ENCODE assay signal across 9 cellular contexts in genomic region chr2:191811807-191812602, GRCh38. TPM values are rescaled to one million over a fixed set of nuclear protein-coding genes. Genes with fewer than 3 reads are reported as not detected.
A peak's percentile ranks its signal among the peaks of the same experiment; 100 is the strongest.
DNase-seq lines count a peak whose midpoint lies in the region; ATAC-seq and TF ChIP-seq lines count a peak whose summit lies in the region.
"Had no signal": no experiment of that assay in that cellular context is flagged by ENCODE, and none has a peak within 500 bp of the region (broad histone marks: within the 10 kb centered on the region; RNA-seq: fewer than 3 reads in every experiment).

No MANE protein-coding gene starts in this region.

- no peaks in the 10 kb centered on the region for H3K27me3 ChIP-seq in GM23338 (ENCODE audit: insufficient read depth)
- no peaks in the 10 kb centered on the region for H3K27me3 ChIP-seq in SJSA1 (replicated peaks)

- no peaks in the 10 kb centered on the region for H3K4me1 ChIP-seq in GM23338 (ENCODE audit: insufficient read depth)
- 0 out of 2 replicates have a peak, but pooled peaks cover 3% of the 10 kb centered on the region for H3K4me1 ChIP-seq in SJSA1 (replicated peaks)

- intact Hi-C loops in MCF 10A (cut with micrococcal nuclease), result loop anchor here (1.0 kb wide), 7 partner anchors 33 to 474 kb away; no protein-coding TSS in a partner anchor

- no peak overlapping the region for H3K4me3 ChIP-seq in GM23338
- H3K4me3 ChIP-seq in SJSA1, result no peak overlapping the region

- H3K4me3 Mint-ChIP-seq in GM23338, result no peak overlapping the region
- no peak overlapping the region for H3K4me3 Mint-ChIP-seq in MCF 10A (ENCODE audit: unreplicated experiment)
- H3K4me3 Mint-ChIP-seq: CD4-positive, CD25-positive, alpha-beta regulatory T cell had no signal

- H3K36me3 ChIP-seq in GM23338 (ENCODE audit: insufficient read depth), result no peaks in the 10 kb centered on the region
- no peaks in the 10 kb centered on the region for H3K36me3 ChIP-seq in SJSA1

- H3K36me3 Mint-ChIP-seq in GM23338 (ENCODE audit: low read depth) (no peaks in the 10 kb centered on the region), MCF 10A (ENCODE audit: insufficient read depth, unreplicated experiment) (no peaks in the 10 kb centered on the region)
- H3K36me3 Mint-ChIP-seq: CD4-positive, CD25-positive, alpha-beta regulatory T cell had no signal

- POLR2A ChIA-PET in MCF 10A (lab: Yijun Ruan, JAX), result interaction anchor here (0.6 to 2.7 kb wide), 11 partner anchors 35 to 351 kb away, joined by 3 to 25 read pairs (median 3); partner anchors contain the start of gene CAVIN2

- TF ChIP-seq CTCF in GM23338 (conservative IDR thresholded peaks at IDR 0.05; ENCODE audit: low read depth in 2 of 2) (peak; percentile 91 to 94), LNCAP (IDR thresholded peaks at IDR 0.05) (peak; percentile 78), MCF 10A (IDR thresholded peaks at IDR 0.05; ENCODE audit: unreplicated experiment) (peak; percentile 76)

- peaks cover 2% of the 10 kb centered on the region for H3K27me3 Mint-ChIP-seq in GM23338 (ENCODE audit: insufficient read depth, low read depth, poor library complexity)
- no peaks in the 10 kb centered on the region for H3K27me3 Mint-ChIP-seq in MCF 10A (ENCODE audit: insufficient read depth, unreplicated experiment)

- ATAC-seq in GM23338, result peak; percentile 81

- no peak overlapping the region for H3K4me2 ChIP-seq in GM23338

- 0 out of 3 replicates have a peak, but pooled peaks cover 2% of the 10 kb centered on the region for H3K4me1 Mint-ChIP-seq in GM23338
- H3K4me1 Mint-ChIP-seq in MCF 10A (ENCODE audit: insufficient read depth, unreplicated experiment), result no peaks in the 10 kb centered on the region
- H3K4me1 Mint-ChIP-seq: CD4-positive, CD25-positive, alpha-beta regulatory T cell had no signal

- H3K27ac Mint-ChIP-seq in GM23338, result no peak overlapping the region
- H3K27ac Mint-ChIP-seq in MCF 10A (ENCODE audit: low read depth, unreplicated experiment), result no peak overlapping the region
- H3K27ac Mint-ChIP-seq: CD4-positive, CD25-positive, alpha-beta regulatory T cell had no signal

- H3F3A ChIP-seq in GM23338 (replicated peaks; ENCODE audit: low read depth), result no peaks in the 10 kb centered on the region

- H3K27ac ChIP-seq in GM23338 (ENCODE audit: low read depth), result no peak overlapping the region
- H3K27ac ChIP-seq in SJSA1, result no peak overlapping the region

- peak overlapping the region; percentile 84; the same call in 1 of the 2 replicates for H2AFZ ChIP-seq in GM23338

- DNase-seq in NCI-H2029 (lab: John Stamatoyannopoulos, UW) (peak; percentile 33), NCI-H2029 treated with DMSO at 0.1 percent for 48 hours (lab: John Stamatoyannopoulos, UW) (no peak), GM23338 (ENCODE audit: low spot score) (peak; percentile 70), SJSA1 (ENCODE audit: low read depth in 1 of 2, low spot score in 2 of 2) (peak; percentile 53 to 63), MCF 10A (ENCODE audit: unreplicated experiment) (peak; percentile 72), inferior parietal cortex (ENCODE audit: extremely low spot score) (peak; percentile 94)
- peak; percentile 10 for DNase-seq in stimulated activated CD4-positive, alpha-beta T cell treated with anti-CD3 and anti-CD28 coated beads, Interleukin-12 subunit alpha, Interleukin-12 subunit beta, amount 100 ng/mL, for 4 hours

- H4K20me1 ChIP-seq in GM23338 (replicated peaks; ENCODE audit: insufficient read depth), result no peaks in the 10 kb centered on the region

- no peaks in the 10 kb centered on the region for H3K79me2 ChIP-seq in GM23338 (replicated peaks; ENCODE audit: insufficient read depth)

- H3K9me3 ChIP-seq in SJSA1 (replicated peaks), result no peaks in the 10 kb centered on the region

- CTCF ChIA-PET in MCF 10A (lab: Yijun Ruan, JAX), result interaction anchor here (0.7 to 9.6 kb wide), 75 partner anchors 9 to 929 kb away, joined by 3 to 342 read pairs (median 4); partner anchors contain the start of gene CAVIN2

- BruUV-seq in MCF 10A (replicated peaks; lab: Mats Ljungman, UMichigan), result no TSS peak

- no peaks in the 10 kb centered on the region for H3K9me2 ChIP-seq in GM23338 (ENCODE audit: insufficient read depth)

- H3K9me3 Mint-ChIP-seq in GM23338, result no peaks in the 10 kb centered on the region; the same call in 2 of the 3 replicates
- no peaks in the 10 kb centered on the region for H3K9me3 Mint-ChIP-seq in MCF 10A (ENCODE audit: unreplicated experiment)
- H3K9me3 Mint-ChIP-seq: CD4-positive, CD25-positive, alpha-beta regulatory T cell had no signal

TF ChIP-seq in GM23338, 12 proteins besides CTCF, POLR2A, EP300 and RAD21 (continues in another document):
- no peak for TF ChIP-seq ZNF114 (CRISPR knock-in tag; IDR thresholded peaks at IDR 0.05)
- TF ChIP-seq, protein P1, sequence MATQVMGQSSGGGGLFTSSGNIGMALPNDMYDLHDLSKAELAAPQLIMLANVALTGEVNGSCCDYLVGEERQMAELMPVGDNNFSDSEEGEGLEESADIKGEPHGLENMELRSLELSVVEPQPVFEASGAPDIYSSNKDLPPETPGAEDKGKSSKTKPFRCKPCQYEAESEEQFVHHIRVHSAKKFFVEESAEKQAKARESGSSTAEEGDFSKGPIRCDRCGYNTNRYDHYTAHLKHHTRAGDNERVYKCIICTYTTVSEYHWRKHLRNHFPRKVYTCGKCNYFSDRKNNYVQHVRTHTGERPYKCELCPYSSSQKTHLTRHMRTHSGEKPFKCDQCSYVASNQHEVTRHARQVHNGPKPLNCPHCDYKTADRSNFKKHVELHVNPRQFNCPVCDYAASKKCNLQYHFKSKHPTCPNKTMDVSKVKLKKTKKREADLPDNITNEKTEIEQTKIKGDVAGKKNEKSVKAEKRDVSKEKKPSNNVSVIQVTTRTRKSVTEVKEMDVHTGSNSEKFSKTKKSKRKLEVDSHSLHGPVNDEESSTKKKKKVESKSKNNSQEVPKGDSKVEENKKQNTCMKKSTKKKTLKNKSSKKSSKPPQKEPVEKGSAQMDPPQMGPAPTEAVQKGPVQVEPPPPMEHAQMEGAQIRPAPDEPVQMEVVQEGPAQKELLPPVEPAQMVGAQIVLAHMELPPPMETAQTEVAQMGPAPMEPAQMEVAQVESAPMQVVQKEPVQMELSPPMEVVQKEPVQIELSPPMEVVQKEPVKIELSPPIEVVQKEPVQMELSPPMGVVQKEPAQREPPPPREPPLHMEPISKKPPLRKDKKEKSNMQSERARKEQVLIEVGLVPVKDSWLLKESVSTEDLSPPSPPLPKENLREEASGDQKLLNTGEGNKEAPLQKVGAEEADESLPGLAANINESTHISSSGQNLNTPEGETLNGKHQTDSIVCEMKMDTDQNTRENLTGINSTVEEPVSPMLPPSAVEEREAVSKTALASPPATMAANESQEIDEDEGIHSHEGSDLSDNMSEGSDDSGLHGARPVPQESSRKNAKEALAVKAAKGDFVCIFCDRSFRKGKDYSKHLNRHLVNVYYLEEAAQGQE (IDR thresholded peaks at IDR 0.05; ENCODE audit: unreplicated experiment), result no peak

RNA-seq across cellular contexts. Expression of gene CAVIN2, which starts 34.9 kb away (rescaled TPM):
- total RNA-seq in GM23338 (2014; rRNA removed; shearing (Covaris generic)), result 0.07 TPM in 1 of 2 replicates, not detected in the other
- polyA plus RNA-seq in GM23338 (2016; fragmentation: Nextera tagmentation; extraction: Ambion mirVana), result 0.15 TPM in 1 of 2 replicates, not detected in the other
- total RNA-seq in SJSA1 (2014; rRNA removed; shearing (Covaris generic)), result 26.4 and 28.1 TPM in 2 replicates
- total RNA-seq in MCF 10A (2022), result 14.7 and 16.4 TPM in 2 replicates
- polyA plus RNA-seq: CD4-positive, CD25-positive, alpha-beta regulatory T cell had no signal

Comparison
In these comparisons a context has a peak if more than half of its experiments do, and no peak if none do; other contexts are left out.
1. RNA of gene CAVIN2, which starts 34.9 kb away (total RNA-seq): 26.4 to 28.1 TPM in SJSA1 and 14.7 to 16.4 TPM in MCF 10A; 0.07 TPM in GM23338; every median in the first group is over 10 times any median in the second.
2. Peak in every context shown above with its lines, with median percentiles within 50 percentile points of each other: CTCF ChIP-seq.